In the genomic region with DNA sequence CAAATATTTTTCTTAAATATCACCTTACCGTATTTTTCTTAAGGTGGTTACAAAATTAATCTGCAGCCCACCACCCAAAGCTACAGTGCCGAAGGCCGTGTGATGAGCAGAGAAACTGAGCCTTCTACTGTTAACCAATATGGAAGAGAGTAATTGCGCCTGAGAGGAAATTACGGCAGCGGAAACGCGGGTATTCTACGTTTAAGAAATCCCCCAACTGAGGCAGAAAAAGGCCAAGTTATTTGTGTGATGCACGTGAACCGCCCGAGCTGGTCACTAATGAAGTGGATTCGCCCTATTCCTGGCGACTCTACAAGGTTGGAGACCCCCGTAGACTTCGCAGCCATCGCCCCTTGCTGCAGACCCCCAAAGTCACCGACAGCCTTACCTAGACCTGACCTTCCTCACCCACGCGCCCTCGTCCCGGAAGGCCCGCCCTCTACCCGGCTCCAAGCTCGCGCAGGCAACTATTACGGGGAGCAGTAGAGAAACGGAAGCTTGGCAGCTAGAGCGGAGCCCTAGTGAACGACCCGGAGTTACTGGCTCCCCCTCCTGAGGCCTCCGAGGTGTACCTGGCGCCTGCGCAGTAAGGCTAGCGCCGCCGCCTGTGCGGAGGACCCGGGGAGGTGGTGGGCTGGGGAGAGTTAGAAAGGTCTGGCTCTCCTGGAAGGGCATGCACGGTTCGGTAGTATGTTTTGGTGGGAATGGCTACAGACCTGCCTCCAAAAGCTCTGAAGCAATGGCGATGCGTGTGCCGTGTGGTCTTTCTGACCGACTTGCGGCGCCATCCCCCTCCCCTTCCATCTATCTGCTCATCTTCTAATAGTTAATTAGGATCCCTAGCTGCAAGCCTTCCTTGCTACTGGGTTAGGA, we compare ENCODE assay signal across 8 cellular contexts. TPM values are rescaled to one million over a fixed set of nuclear protein-coding genes. Genes with fewer than 3 reads are reported as not detected.
A peak's percentile ranks its signal among the peaks of the same experiment; 100 is the strongest.
DNase-seq lines count a peak whose midpoint lies in the region; ATAC-seq, FAIRE-seq and TF ChIP-seq lines count a peak whose summit lies in the region.

A gene (minus strand): TSS at position 430 of the 873 bp plus-strand sequence. CDS start 4,319 bp downstream, outside the sequence.

- H3K9me3 ChIP-seq in BE2C (no peaks in the 10 kb centered on the region), kidney (ENCODE audit: control insufficient read depth in 1 of 2, low read length in 2 of 2) (peaks cover 0 to 3% of the 10 kb centered on the region in 2 donors)

- DNase-seq in BE2C (peak; percentile 98), NCI-H510A (lab: John Stamatoyannopoulos, UW) (peak; percentile 83), cerebellum (ENCODE audit: low spot score) (peak; percentile 96), kidney (peak; percentile 98)
- peak; percentile 91 for DNase-seq in activated CD4-positive, alpha-beta T cell treated with anti-CD3 and anti-CD28 coated beads for 1 hour
- peak; percentile 97 for DNase-seq in stimulated activated CD4-positive, alpha-beta T cell treated with anti-CD3 and anti-CD28 coated beads, Interleukin-15, amount 100 ng/mL, for 24 hours

- no peaks in the 10 kb centered on the region for H3K4me1 ChIP-seq in BE2C
- H3K4me1 ChIP-seq in kidney (ENCODE audit: control insufficient read depth in 1 of 2, insufficient read depth in 1 of 2, low read depth in 1 of 2, low read length in 2 of 2): peaks cover 3 to 5% of the 10 kb centered on the region in 2 donors

- H3K4me3 ChIP-seq in BE2C (ENCODE audit: low read depth, low read length): peak within 1 kb of the TSS; percentile 87
- H3K4me3 ChIP-seq in kidney (ENCODE audit: low read length in 2 of 2): peak within 1 kb of the TSS; percentile 86 to 92

- peak within 1 kb of the TSS; percentile 90 to 92 for H3K27ac ChIP-seq in kidney (ENCODE audit: low read depth in 2 of 2, low read length in 2 of 2)

- TF ChIP-seq POLR2A in GM19193 (IDR thresholded peaks at IDR 0.05; ENCODE audit: extremely low read depth, insufficient read depth, insufficient read length): peak; percentile 95

- FAIRE-seq in kidney (lab: Jason Lieb, UNC): no peak

- no peaks in the 10 kb centered on the region; the same call in 1 of the 2 replicates for H3K36me3 ChIP-seq in BE2C
- H3K36me3 ChIP-seq in kidney (ENCODE audit: control insufficient read depth in 1 of 2, insufficient read depth in 2 of 2, low read length in 2 of 2): no peaks in the 10 kb centered on the region

- no peaks in the 10 kb centered on the region; the same call in 1 of the 2 replicates for H3K27me3 ChIP-seq in BE2C

- peak; percentile 58 for TF ChIP-seq CTCF in BE2C (IDR thresholded peaks at IDR 0.05; ENCODE audit: low read depth, low read length)
- peak; percentile 50 for TF ChIP-seq CTCF in kidney (IDR thresholded peaks at IDR 0.05; ENCODE audit: borderline replicate concordance, extremely low read depth, insufficient read depth)

- H3K9ac ChIP-seq in kidney (ENCODE audit: low read length in 2 of 2): peak within 1 kb of the TSS; percentile 82 to 83

- intact Hi-C loops in kidney (cut with DNase I): loop anchor here (10.0 kb wide), 1 partner anchor 200 kb away; no protein-coding TSS in a partner anchor

- ATAC-seq in HG03439 (IDR thresholded peaks at IDR 0.05; ENCODE audit: unreplicated experiment): peak; percentile 99

RNA-seq across cellular contexts. Expression of the gene that starts here (rescaled TPM):
- 159 TPM for polyA plus RNA-seq in BE2C (2012; ENCODE audit: insufficient read depth, insufficient read length, low read depth)
- 16.1 TPM for total RNA-seq in cerebellum
- total RNA-seq in kidney: 43.6 TPM
- polyA plus RNA-seq in kidney (ENCODE audit: insufficient read depth, low read depth, low replicate concordance): 137 TPM

Comparison
In these comparisons a context has a peak if more than half of its experiments do, and no peak if none do; other contexts are left out.
1. Peak in every context shown above with its lines: DNase-seq, ATAC-seq, H3K4me3 ChIP-seq and H3K27ac ChIP-seq.